29 cellular contexts compared by ENCODE assay signal in genomic region chr2:129468879-129469278, GRCh38.
DNase-seq lines count a peak whose midpoint lies in the region.
"Had no signal": no experiment of that assay in that cellular context is flagged by ENCODE, and none has a peak within 500 bp of the region (broad histone marks: within the 10 kb centered on the region; RNA-seq: fewer than 3 reads in every experiment).

No MANE protein-coding gene starts in this region.

- no peak overlapping the region for H3K4me2 ChIP-seq in trophoblast cell (ENCODE audit: low read length)
- H3K4me2 ChIP-seq: A549; BLaER1; BLaER1 treated with 17β-estradiol and CSF1 and Interleukin-3, amounts not matched to agents 10 nM and 100 nM had no signal

- no peaks in the 10 kb centered on the region for H3K79me2 ChIP-seq in trophoblast cell (ENCODE audit: control insufficient read depth, insufficient read depth, low read length, poor library complexity)

- no peaks in the 10 kb centered on the region for H3K79me1 ChIP-seq in trophoblast cell (ENCODE audit: low read length)

- no peak overlapping the region for H3K27ac ChIP-seq in trophoblast cell (ENCODE audit: low read depth, low read length)
- H3K27ac ChIP-seq: 22Rv1; A549; BLaER1; BLaER1 treated with 17β-estradiol and CSF1 and Interleukin-3, amounts not matched to agents 10 nM and 100 nM; C4-2B had no signal

- no peak overlapping the region for H3K4me3 ChIP-seq in trophoblast cell (ENCODE audit: low read depth, low read length)
- H3K4me3 ChIP-seq: A549; BLaER1; BLaER1 treated with 17β-estradiol and CSF1 and Interleukin-3, amounts not matched to agents 10 nM and 100 nM had no signal

- WGBS in trophoblast cell (ENCODE audit: extremely low coverage, insufficient coverage, insufficient read length), result no CpG with 5 or more reads among the region's 5 CpGs

- DNase-seq in inferior parietal cortex (ENCODE audit: extremely low spot score) (peak; percentile 13), trophoblast cell (peak; percentile 5 to 59)
- no peak for DNase-seq in activated CD4-positive, alpha-beta T cell treated with anti-CD3 and anti-CD28 coated beads for 4 hours
- DNase-seq in activated CD8-positive, alpha-beta memory T cell treated with anti-CD3 and anti-CD28 coated beads, Interleukin-2, amount 50 U/mL, for 48 hours, result no peak
- DNase-seq: 8988T; ACHN; AML-193; BE2C; C1 segment of cervical spinal cord; Caco-2; Calu3; CD4-positive, alpha-beta memory T cell; CD4-positive, alpha-beta T cell; CD4-positive, CD25-positive, alpha-beta regulatory T cell; CD8-positive, alpha-beta memory T cell; CD8-positive, alpha-beta T cell; COR-L47; DMS 273 treated with DMSO at 0.1 percent for 48 hours; DMS153; DMS53; DMS79; DMS79 treated with DMSO at 0.1 percent for 48 hours; DND-41; EL had no signal

- no peak overlapping the region for H4K91ac ChIP-seq in trophoblast cell (ENCODE audit: low read depth, low read length)

- H3K4ac ChIP-seq in trophoblast cell (ENCODE audit: low read depth, low read length), result no peak overlapping the region

- H3K9ac ChIP-seq in trophoblast cell (ENCODE audit: low read length), result no peak overlapping the region
- H3K9ac ChIP-seq: BLaER1; BLaER1 treated with 17β-estradiol and CSF1 and Interleukin-3, amounts not matched to agents 10 nM and 100 nM had no signal

- H3K23ac ChIP-seq in trophoblast cell (ENCODE audit: low read length), result no peak overlapping the region

- no peak overlapping the region for H4K8ac ChIP-seq in trophoblast cell (ENCODE audit: low read depth, low read length)

- no peak overlapping the region for H2AK5ac ChIP-seq in trophoblast cell (ENCODE audit: low read length)

- H3K14ac ChIP-seq in trophoblast cell (ENCODE audit: low read length), result no peak overlapping the region

- no peaks in the 10 kb centered on the region for H3K27me3 ChIP-seq in trophoblast cell (ENCODE audit: insufficient read depth, low read length)
- H3K27me3 ChIP-seq: BE2C; BLaER1; BLaER1 treated with 17β-estradiol and CSF1 and Interleukin-3, amounts not matched to agents 10 nM and 100 nM had no signal

- H2BK5ac ChIP-seq in trophoblast cell (ENCODE audit: low read depth, low read length, poor library complexity), result no peak overlapping the region

- no peaks in the 10 kb centered on the region for H3K4me1 ChIP-seq in trophoblast cell (ENCODE audit: control insufficient read depth in 1 of 2, insufficient read depth in 2 of 2, low read length in 2 of 2)
- H3K4me1 ChIP-seq: A549, BE2C, Caco-2 had no signal

- H3K18ac ChIP-seq in trophoblast cell (ENCODE audit: low read length), result no peak overlapping the region

- H2BK120ac ChIP-seq in trophoblast cell (ENCODE audit: insufficient read depth, low read length, poor library complexity), result no peak overlapping the region

- no peak overlapping the region for H2AFZ ChIP-seq in trophoblast cell (ENCODE audit: insufficient read depth, low read length, poor library complexity)

- H3K36me3 ChIP-seq in trophoblast cell (ENCODE audit: control insufficient read depth in 1 of 2, insufficient read depth in 2 of 2, low read length in 2 of 2), result no peaks in the 10 kb centered on the region
- H3K36me3 ChIP-seq: BE2C; BLaER1; BLaER1 treated with 17β-estradiol and CSF1 and Interleukin-3, amounts not matched to agents 10 nM and 100 nM had no signal

- no peak overlapping the region for H2BK12ac ChIP-seq in trophoblast cell (ENCODE audit: low read length)

- peaks cover 7% of the 10 kb centered on the region for H3K9me3 ChIP-seq in trophoblast cell (ENCODE audit: insufficient read depth, low read depth, low read length)
- H3K9me3 ChIP-seq: A549, BE2C, Caco-2 had no signal

- no peak overlapping the region for H4K12ac ChIP-seq in trophoblast cell (ENCODE audit: low read depth, low read length)

Comparison
In these comparisons a context has a peak if more than half of its experiments do, and no peak if none do; other contexts are left out.
1. DNase-seq: peak in inferior parietal cortex (single experiment) and trophoblast cell (2 of 2); none in activated CD4-positive, alpha-beta T cell treated with anti-CD3 and anti-CD28 coated beads for 4 hours (0 of 2) and activated CD8-positive, alpha-beta memory T cell treated with anti-CD3 and anti-CD28 coated beads, Interleukin-2, amount 50 U/mL, for 48 hours (single experiment).